2 cellular contexts compared by ENCODE assay signal in the genomic region with DNA sequence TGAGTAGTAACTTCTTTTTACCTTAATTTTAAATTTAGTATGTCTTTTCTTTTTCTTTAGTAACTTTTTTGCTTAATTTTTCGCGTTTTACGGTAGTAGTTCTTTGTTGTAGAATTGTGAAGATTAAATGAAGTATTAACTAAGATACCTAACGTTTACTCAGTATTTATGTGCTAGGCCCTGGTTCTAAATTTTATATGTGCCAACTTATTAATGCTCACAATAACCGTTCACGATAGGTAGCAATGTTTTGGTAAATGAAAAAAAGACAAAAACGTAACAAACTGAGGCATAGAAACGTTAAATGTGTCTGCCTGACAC.
TF ChIP-seq lines count a peak whose summit lies in the region.

No MANE protein-coding gene starts in this region.

TF ChIP-seq in SK-N-SH, 30 proteins besides CTCF, POLR2A, EP300 and RAD21 (continued from another document):
- TF ChIP-seq, protein P1, sequence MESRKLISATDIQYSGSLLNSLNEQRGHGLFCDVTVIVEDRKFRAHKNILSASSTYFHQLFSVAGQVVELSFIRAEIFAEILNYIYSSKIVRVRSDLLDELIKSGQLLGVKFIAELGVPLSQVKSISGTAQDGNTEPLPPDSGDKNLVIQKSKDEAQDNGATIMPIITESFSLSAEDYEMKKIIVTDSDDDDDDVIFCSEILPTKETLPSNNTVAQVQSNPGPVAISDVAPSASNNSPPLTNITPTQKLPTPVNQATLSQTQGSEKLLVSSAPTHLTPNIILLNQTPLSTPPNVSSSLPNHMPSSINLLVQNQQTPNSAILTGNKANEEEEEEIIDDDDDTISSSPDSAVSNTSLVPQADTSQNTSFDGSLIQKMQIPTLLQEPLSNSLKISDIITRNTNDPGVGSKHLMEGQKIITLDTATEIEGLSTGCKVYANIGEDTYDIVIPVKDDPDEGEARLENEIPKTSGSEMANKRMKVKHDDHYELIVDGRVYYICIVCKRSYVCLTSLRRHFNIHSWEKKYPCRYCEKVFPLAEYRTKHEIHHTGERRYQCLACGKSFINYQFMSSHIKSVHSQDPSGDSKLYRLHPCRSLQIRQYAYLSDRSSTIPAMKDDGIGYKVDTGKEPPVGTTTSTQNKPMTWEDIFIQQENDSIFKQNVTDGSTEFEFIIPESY (IDR thresholded peaks at IDR 0.05; ENCODE audit: borderline replicate concordance, low read depth), result no peak

TF ChIP-seq in SK-N-SH treated with all-trans-retinoic acid at 6 μM for 48 hours, 23 proteins besides CTCF, POLR2A, EP300 and RAD21 (continued from another document):
- TF ChIP-seq PPARA (CRISPR knock-in tag; IDR thresholded peaks at IDR 0.05; ENCODE audit: borderline replicate concordance), result no peak
- TF ChIP-seq TCF4 (CRISPR knock-in tag; IDR thresholded peaks at IDR 0.05; ENCODE audit: borderline replicate concordance), result no peak
- TF ChIP-seq, protein P2, sequence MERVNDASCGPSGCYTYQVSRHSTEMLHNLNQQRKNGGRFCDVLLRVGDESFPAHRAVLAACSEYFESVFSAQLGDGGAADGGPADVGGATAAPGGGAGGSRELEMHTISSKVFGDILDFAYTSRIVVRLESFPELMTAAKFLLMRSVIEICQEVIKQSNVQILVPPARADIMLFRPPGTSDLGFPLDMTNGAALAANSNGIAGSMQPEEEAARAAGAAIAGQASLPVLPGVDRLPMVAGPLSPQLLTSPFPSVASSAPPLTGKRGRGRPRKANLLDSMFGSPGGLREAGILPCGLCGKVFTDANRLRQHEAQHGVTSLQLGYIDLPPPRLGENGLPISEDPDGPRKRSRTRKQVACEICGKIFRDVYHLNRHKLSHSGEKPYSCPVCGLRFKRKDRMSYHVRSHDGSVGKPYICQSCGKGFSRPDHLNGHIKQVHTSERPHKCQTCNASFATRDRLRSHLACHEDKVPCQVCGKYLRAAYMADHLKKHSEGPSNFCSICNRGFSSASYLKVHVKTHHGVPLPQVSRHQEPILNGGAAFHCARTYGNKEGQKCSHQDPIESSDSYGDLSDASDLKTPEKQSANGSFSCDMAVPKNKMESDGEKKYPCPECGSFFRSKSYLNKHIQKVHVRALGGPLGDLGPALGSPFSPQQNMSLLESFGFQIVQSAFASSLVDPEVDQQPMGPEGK (CRISPR knock-in tag; IDR thresholded peaks at IDR 0.05; ENCODE audit: borderline replicate concordance), result no peak
- TF ChIP-seq ZFP3 (CRISPR knock-in tag; IDR thresholded peaks at IDR 0.05), result no peak
- TF ChIP-seq, protein P3, sequence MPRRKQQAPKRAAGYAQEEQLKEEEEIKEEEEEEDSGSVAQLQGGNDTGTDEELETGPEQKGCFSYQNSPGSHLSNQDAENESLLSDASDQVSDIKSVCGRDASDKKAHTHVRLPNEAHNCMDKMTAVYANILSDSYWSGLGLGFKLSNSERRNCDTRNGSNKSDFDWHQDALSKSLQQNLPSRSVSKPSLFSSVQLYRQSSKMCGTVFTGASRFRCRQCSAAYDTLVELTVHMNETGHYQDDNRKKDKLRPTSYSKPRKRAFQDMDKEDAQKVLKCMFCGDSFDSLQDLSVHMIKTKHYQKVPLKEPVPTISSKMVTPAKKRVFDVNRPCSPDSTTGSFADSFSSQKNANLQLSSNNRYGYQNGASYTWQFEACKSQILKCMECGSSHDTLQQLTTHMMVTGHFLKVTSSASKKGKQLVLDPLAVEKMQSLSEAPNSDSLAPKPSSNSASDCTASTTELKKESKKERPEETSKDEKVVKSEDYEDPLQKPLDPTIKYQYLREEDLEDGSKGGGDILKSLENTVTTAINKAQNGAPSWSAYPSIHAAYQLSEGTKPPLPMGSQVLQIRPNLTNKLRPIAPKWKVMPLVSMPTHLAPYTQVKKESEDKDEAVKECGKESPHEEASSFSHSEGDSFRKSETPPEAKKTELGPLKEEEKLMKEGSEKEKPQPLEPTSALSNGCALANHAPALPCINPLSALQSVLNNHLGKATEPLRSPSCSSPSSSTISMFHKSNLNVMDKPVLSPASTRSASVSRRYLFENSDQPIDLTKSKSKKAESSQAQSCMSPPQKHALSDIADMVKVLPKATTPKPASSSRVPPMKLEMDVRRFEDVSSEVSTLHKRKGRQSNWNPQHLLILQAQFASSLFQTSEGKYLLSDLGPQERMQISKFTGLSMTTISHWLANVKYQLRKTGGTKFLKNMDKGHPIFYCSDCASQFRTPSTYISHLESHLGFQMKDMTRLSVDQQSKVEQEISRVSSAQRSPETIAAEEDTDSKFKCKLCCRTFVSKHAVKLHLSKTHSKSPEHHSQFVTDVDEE (CRISPR knock-in tag; IDR thresholded peaks at IDR 0.05), result no peak
- no peak for TF ChIP-seq SNAI2 (CRISPR knock-in tag; IDR thresholded peaks at IDR 0.05)
- TF ChIP-seq ZFP30 (CRISPR knock-in tag; IDR thresholded peaks at IDR 0.05), result no peak
- no peak for TF ChIP-seq RARB (CRISPR knock-in tag; IDR thresholded peaks at IDR 0.05)
- TF ChIP-seq ISL1 (CRISPR knock-in tag; IDR thresholded peaks at IDR 0.05), result no peak
